9 cellular contexts compared by ENCODE assay signal in genomic region chr6:38470548-38470947, GRCh38.
"Had no signal": no experiment of that assay in that cellular context is flagged by ENCODE, and none has a peak within 500 bp of the region (broad histone marks: within the 10 kb centered on the region; RNA-seq: fewer than 3 reads in every experiment).

No MANE protein-coding gene starts in this region.

- H3K4me2 ChIP-seq: GM23338 had no signal

- H3K9ac ChIP-seq: GM23248 had no signal

- H3K4me1 ChIP-seq: HAP-1 had no signal

- DNase-seq: GM23248, GOT3, H7, H9, HCEC 1CT, HFFc6 had no signal

- H3K4me3 ChIP-seq: GM23248, GM23338, HAP-1 had no signal

- H3K36me3 ChIP-seq: HAP-1 had no signal

- ATAC-seq: GM23338, HCT116 had no signal

- H3K9me3 ChIP-seq: HAP-1 had no signal

- H3K27ac ChIP-seq: GM23248 had no signal
